In the genomic region with DNA sequence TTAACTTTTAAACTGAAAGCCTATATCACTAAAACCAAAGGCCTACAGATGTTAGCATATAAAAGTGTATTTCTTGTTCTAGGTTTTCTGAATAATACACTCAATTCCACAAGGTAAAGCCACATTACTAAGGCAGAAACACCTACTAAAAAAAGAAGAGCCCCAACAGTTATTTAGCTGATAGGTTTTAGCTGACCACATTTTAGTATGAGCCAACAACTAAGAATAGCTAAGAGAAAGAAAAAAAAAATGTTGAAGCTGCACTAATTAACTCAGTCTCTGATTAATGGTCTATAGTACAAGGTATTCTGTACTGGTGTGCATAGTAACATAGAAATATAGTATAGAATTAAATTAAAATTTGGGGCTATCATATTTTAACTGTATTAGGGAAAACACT, we compare ENCODE assay signal across 22 cellular contexts. TPM values are rescaled to one million over a fixed set of nuclear protein-coding genes. Genes with fewer than 3 reads are reported as not detected.
DNase-seq lines count a peak whose midpoint lies in the region; ATAC-seq and TF ChIP-seq lines count a peak whose summit lies in the region.
"Had no signal": no experiment of that assay in that cellular context is flagged by ENCODE, and none has a peak within 500 bp of the region (broad histone marks: within the 10 kb centered on the region; RNA-seq: fewer than 3 reads in every experiment).

No MANE protein-coding gene starts in this region.

- no peak for TF ChIP-seq CTCF in GM10266 (IDR thresholded peaks at IDR 0.05; ENCODE audit: control insufficient read depth, insufficient read depth, low read depth, missing control alignments)
- no peak for TF ChIP-seq CTCF in foreskin fibroblast (IDR thresholded peaks at IDR 0.05; ENCODE audit: low read depth, low read length)

- intact Hi-C loops in left ventricle myocardium superior (cut with micrococcal nuclease): no loop called here

- DNase-seq in GM10266 (ENCODE audit: extremely low spot score): peak; percentile 36
- peak; percentile 4 for DNase-seq in MV-4-11 (lab: John Stamatoyannopoulos, UW)
- no peak for DNase-seq in left ventricle myocardium superior
- no peak for DNase-seq in foreskin fibroblast
- DNase-seq in SKM-1 treated with dmso at 0.1 percent for 144 hours (lab: John Stamatoyannopoulos, UW; ENCODE audit: unreplicated experiment): no peak
- no peak for DNase-seq in NCI-H526 treated with DMSO at 0.1 percent for 48 hours (lab: John Stamatoyannopoulos, UW)
- DNase-seq: activated B cell treated with CpG ODN at 0.5 μM for 24 hours; activated CD4-positive, alpha-beta memory T cell treated with anti-CD3 and anti-CD28 coated beads, Interleukin-2, amount 10 ng/mL, durations not matched to agents 7 days and 5 days; activated naive CD8-positive, alpha-beta T cell treated with anti-CD3 and anti-CD28 coated beads for 36 hours; activated T-cell treated with anti-CD3 and anti-CD28 coated beads, Interleukin-2, amount 50 U/mL, for 4 hours; CD8-positive, alpha-beta T cell; dermis blood vessel endothelial cell; midbrain; NCI-H1092 treated with DMSO at 0.1 percent for 48 hours; NCI-H2081 treated with DMSO at 0.1 percent for 48 hours; NCI-H510A; nucleus accumbens; SIG-M5; stimulated activated CD4-positive, alpha-beta T cell treated with anti-CD3 and anti-CD28 coated beads, Interleukin-4, amount 100 ng/mL, for 4 hours had no signal

- ATAC-seq in GM19372 (IDR thresholded peaks at IDR 0.05; ENCODE audit: low read depth, unreplicated experiment) (peak; percentile 52), left ventricle myocardium superior (peak; percentile 51), HG03025 (IDR thresholded peaks at IDR 0.05; ENCODE audit: low FRiP score, unreplicated experiment) (no peak)
- ATAC-seq: CD8-positive, alpha-beta T cell had no signal

- no peak overlapping the region for H3K4me3 ChIP-seq in foreskin fibroblast (ENCODE audit: low read depth in 1 of 2, low read length in 2 of 2)
- H3K4me3 ChIP-seq: suprapubic skin had no signal

RNA-seq across cellular contexts. Expression of a gene that starts 23.5 kb away (rescaled TPM):
- 51.6 TPM for total RNA-seq in left ventricle myocardium superior

Comparison
In these comparisons a context has a peak if more than half of its experiments do, and no peak if none do; other contexts are left out.
1. DNase-seq: peak in GM10266 (single experiment) and MV-4-11 (single experiment); none in left ventricle myocardium superior (single experiment), foreskin fibroblast (0 of 2), SKM-1 treated with dmso at 0.1 percent for 144 hours (single experiment) and NCI-H526 treated with DMSO at 0.1 percent for 48 hours (single experiment).